In genomic region chr1:151862604-151863003, GRCh38 we compare ENCODE assay signal across 1 cellular context.
TF ChIP-seq lines count a peak whose summit lies in the region.

No MANE protein-coding gene starts in this region.

TF ChIP-seq in H1, 55 proteins besides CTCF, POLR2A, EP300 and RAD21:
- TF ChIP-seq RBBP5 (IDR thresholded peaks at IDR 0.05; ENCODE audit: borderline replicate concordance, low read depth, low read length) (no peak), KDM4A (IDR thresholded peaks at IDR 0.05; ENCODE audit: low read depth, low read length, severe bottlenecking) (no peak), MAFK (IDR thresholded peaks at IDR 0.05; ENCODE audit: low read depth, low read length) (peak; percentile 38), BRCA1 (IDR thresholded peaks at IDR 0.05; ENCODE audit: low read depth, low read length) (no peak), POU5F1 (IDR thresholded peaks at IDR 0.05; ENCODE audit: low read depth, low read length) (no peak), KDM1A (IDR thresholded peaks at IDR 0.05; ENCODE audit: borderline replicate concordance, low read length) (no peak)
